In genomic region chr2:224951723-224952481, GRCh38 we compare ENCODE assay signal across 13 cellular contexts.
DNase-seq lines count a peak whose midpoint lies in the region; ATAC-seq, FAIRE-seq and TF ChIP-seq lines count a peak whose summit lies in the region.
"Had no signal": no experiment of that assay in that cellular context is flagged by ENCODE, and none has a peak within 500 bp of the region (broad histone marks: within the 10 kb centered on the region; RNA-seq: fewer than 3 reads in every experiment).

No MANE protein-coding gene starts in this region.

- H3K4me3 ChIP-seq in CD8-positive, alpha-beta T cell (ENCODE audit: low read depth, low read length), result no peak overlapping the region

- peak; percentile 89 for FAIRE-seq in GM19239 (lab: Jason Lieb, UNC)
- FAIRE-seq: colon, D721Med had no signal

- no peak for TF ChIP-seq CTCF in CD8-positive, alpha-beta T cell (IDR thresholded peaks at IDR 0.05)
- TF ChIP-seq CTCF in osteocyte (IDR thresholded peaks at IDR 0.05), result no peak

- H3K4me3 Mint-ChIP-seq in CD8-positive, alpha-beta T cell, result peak overlapping the region; percentile 5
- peak overlapping the region; percentile 4 to 80 (median 32) for H3K4me3 Mint-ChIP-seq in IgD-negative memory B cell
- H3K4me3 Mint-ChIP-seq in activated naive CD8-positive, alpha-beta T cell, result peak overlapping the region; percentile 78
- H3K4me3 Mint-ChIP-seq in osteocyte (ENCODE audit: unreplicated experiment), result no peak overlapping the region
- H3K4me3 Mint-ChIP-seq: nephron progenitor cell had no signal

- H3K36me3 Mint-ChIP-seq in CD8-positive, alpha-beta T cell, result peaks cover 20% of the 10 kb centered on the region
- no peaks in the 10 kb centered on the region for H3K36me3 Mint-ChIP-seq in IgD-negative memory B cell
- peaks cover 14% of the 10 kb centered on the region for H3K36me3 Mint-ChIP-seq in activated naive CD8-positive, alpha-beta T cell
- H3K36me3 Mint-ChIP-seq in osteocyte (ENCODE audit: unreplicated experiment), result peaks cover 3% of the 10 kb centered on the region

- peak overlapping the region; percentile 87 for H3K27ac Mint-ChIP-seq in CD8-positive, alpha-beta T cell
- H3K27ac Mint-ChIP-seq in IgD-negative memory B cell, result peak overlapping the region; percentile 33 to 85 (median 75)
- peak overlapping the region; percentile 98 for H3K27ac Mint-ChIP-seq in activated naive CD8-positive, alpha-beta T cell
- no peak overlapping the region for H3K27ac Mint-ChIP-seq in osteocyte (ENCODE audit: unreplicated experiment)
- H3K27ac Mint-ChIP-seq: nephron progenitor cell had no signal

- H3K36me3 ChIP-seq in CD8-positive, alpha-beta T cell (ENCODE audit: insufficient read depth, low read length), result no peaks in the 10 kb centered on the region

- peaks cover 2% of the 10 kb centered on the region for H3K9me3 Mint-ChIP-seq in CD8-positive, alpha-beta T cell
- peaks cover 0 to 3% (median 2%) of the 10 kb centered on the region in 3 donors for H3K9me3 Mint-ChIP-seq in IgD-negative memory B cell
- no peaks in the 10 kb centered on the region for H3K9me3 Mint-ChIP-seq in activated naive CD8-positive, alpha-beta T cell (ENCODE audit: low read depth)
- H3K9me3 Mint-ChIP-seq in osteocyte (ENCODE audit: unreplicated experiment), result no peaks in the 10 kb centered on the region
- H3K9me3 Mint-ChIP-seq: nephron progenitor cell had no signal

- no peaks in the 10 kb centered on the region for H3K9me3 ChIP-seq in CD8-positive, alpha-beta T cell (ENCODE audit: low read length)

- no peaks in the 10 kb centered on the region for H3K27me3 Mint-ChIP-seq in CD8-positive, alpha-beta T cell (ENCODE audit: low read depth)
- H3K27me3 Mint-ChIP-seq in IgD-negative memory B cell (peaks cover 3% of the 10 kb centered on the region), osteocyte (ENCODE audit: unreplicated experiment) (no peaks in the 10 kb centered on the region)
- H3K27me3 Mint-ChIP-seq in activated naive CD8-positive, alpha-beta T cell, result no peaks in the 10 kb centered on the region

- intact Hi-C loops in CD8-positive, alpha-beta T cell (cut with DNase I, micrococcal nuclease), result no loop called here

- no peaks in the 10 kb centered on the region for H3K27me3 ChIP-seq in CD8-positive, alpha-beta T cell (ENCODE audit: insufficient read depth, low read length)

- CTCF ChIA-PET in CD8-positive, alpha-beta T cell (lab: Charles Lee), result interaction anchor here (1.1 to 2.7 kb wide), 4 partner anchors 11 to 170 kb away, joined by 3 to 10 read pairs (median 4); no protein-coding TSS in a partner anchor

- POLR2A ChIA-PET in CD8-positive, alpha-beta T cell (lab: Charles Lee), result interaction anchor here (0.8 to 1.0 kb wide), 3 partner anchors 9 to 101 kb away, joined by 3 to 4 read pairs (median 3); no protein-coding TSS in a partner anchor

- DNase-seq in CD8-positive, alpha-beta T cell, result no peak
- DNase-seq in GM19239 (ENCODE audit: insufficient read length, low spot score), result no peak
- no peak for DNase-seq in RPMI8226
- DNase-seq in osteocyte (ENCODE audit: extremely low spot score, unreplicated experiment), result no peak
- no peak for DNase-seq in NCI-H1417 treated with DMSO at 0.1 percent for 48 hours (lab: John Stamatoyannopoulos, UW)
- DNase-seq: activated CD4-positive, CD25-positive, alpha-beta regulatory T cell treated with anti-CD3 and anti-CD28 coated beads, Interleukin-2, amount 50 U/mL, for 72 hours; NCI-H748 treated with DMSO at 0.1 percent for 48 hours; nephron progenitor cell had no signal

- H3K4me1 Mint-ChIP-seq in CD8-positive, alpha-beta T cell (ENCODE audit: low read depth), result peaks cover 84% of the 10 kb centered on the region
- H3K4me1 Mint-ChIP-seq in IgD-negative memory B cell (peaks cover 55 to 75% (median 65%) of the 10 kb centered on the region in 3 donors), osteocyte (ENCODE audit: unreplicated experiment) (peaks cover 23% of the 10 kb centered on the region)
- H3K4me1 Mint-ChIP-seq in activated naive CD8-positive, alpha-beta T cell (ENCODE audit: low read depth), result peaks cover 91% of the 10 kb centered on the region
- H3K4me1 Mint-ChIP-seq: nephron progenitor cell had no signal

- peaks cover 74% of the 10 kb centered on the region for H3K4me1 ChIP-seq in CD8-positive, alpha-beta T cell (ENCODE audit: insufficient read depth, low read length)

- no peak for ATAC-seq in CD8-positive, alpha-beta T cell
- no peak for ATAC-seq in GM21515 (IDR thresholded peaks at IDR 0.05; ENCODE audit: unreplicated experiment)

- no peak overlapping the region for H3K27ac ChIP-seq in CD8-positive, alpha-beta T cell (ENCODE audit: low read depth, low read length)
